ENCODE assay signal across 8 cellular contexts in the genomic region with DNA sequence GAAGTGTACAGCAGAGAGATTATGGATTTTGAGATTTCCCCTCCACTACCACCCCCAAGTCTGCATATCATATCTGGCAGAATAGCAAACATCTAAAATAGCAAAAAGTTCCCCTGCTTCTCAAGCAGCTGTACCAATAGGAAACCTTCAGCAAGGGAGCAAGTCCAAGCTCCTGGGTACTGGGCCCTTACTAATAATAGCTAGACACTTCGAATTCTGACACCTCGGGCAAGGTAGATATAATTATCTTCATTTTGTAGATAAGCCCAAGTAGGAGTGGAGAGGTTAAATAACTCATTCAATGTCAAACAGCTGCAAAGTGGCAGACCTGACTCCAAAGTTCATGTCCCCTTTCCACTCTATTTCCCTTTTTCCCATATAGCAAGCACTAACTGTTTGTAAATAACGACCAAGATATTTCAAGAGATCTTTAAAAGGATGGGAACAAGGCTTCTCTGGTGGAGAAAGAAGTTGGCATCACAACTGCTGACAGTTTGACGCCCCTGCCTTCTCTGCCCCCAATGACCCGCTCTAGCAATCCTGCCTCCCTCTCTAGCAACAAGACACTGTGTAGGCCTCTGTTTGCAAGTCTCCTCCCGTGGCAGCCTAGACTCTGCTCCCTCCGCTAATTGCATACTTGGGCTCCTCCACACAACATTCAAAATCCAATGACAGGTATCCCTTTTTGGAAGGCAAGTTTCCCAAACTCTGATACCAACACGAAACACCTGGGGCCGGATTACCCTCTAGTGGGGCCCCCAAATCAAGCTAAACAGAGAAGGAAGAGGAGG. TPM values are rescaled to one million over a fixed set of nuclear protein-coding genes. Genes with fewer than 3 reads are reported as not detected.
DNase-seq lines count a peak whose midpoint lies in the region; ATAC-seq lines count a peak whose summit lies in the region.

No MANE protein-coding gene starts in this region.

- intact Hi-C loops in activated T-helper 1 cell treated with anti-CD3 and anti-CD28 coated beads, Interleukin-12 subunit alpha, Interleukin-12 subunit beta, Interleukin-2, Interleukin-4 antibody, amounts not matched to agents 30 ng/mL and 10 ng/mL and 1 ng/mL, durations not matched to agents 14 hours and 24 hours and 36 hours (cut with micrococcal nuclease), result loop anchor here (1.0 to 5.0 kb wide), 3 partner anchors 17 to 121 kb away; partner anchors contain the start of gene UBE2Q1
- intact Hi-C loops in right cardiac atrium (cut with DNase I), result no loop called here

- H3K9me3 Mint-ChIP-seq in activated T-helper 1 cell treated with anti-CD3 and anti-CD28 coated beads, Interleukin-12 subunit alpha, Interleukin-12 subunit beta, Interleukin-2, Interleukin-4 antibody, amounts not matched to agents 30 ng/mL and 10 ng/mL and 1 ng/mL, durations not matched to agents 14 hours and 24 hours and 36 hours, result peaks cover 18% of the 10 kb centered on the region

- peaks cover 57% of the 10 kb centered on the region for H3K4me1 Mint-ChIP-seq in activated T-helper 1 cell treated with anti-CD3 and anti-CD28 coated beads, Interleukin-12 subunit alpha, Interleukin-12 subunit beta, Interleukin-2, Interleukin-4 antibody, amounts not matched to agents 30 ng/mL and 10 ng/mL and 1 ng/mL, durations not matched to agents 14 hours and 24 hours and 36 hours (ENCODE audit: low read depth)

- H3K9me3 ChIP-seq in HUES6 (ENCODE audit: control insufficient read depth, insufficient read depth, low read depth, low read length) (peaks cover 3% of the 10 kb centered on the region; the same call in 1 of the 2 replicates), right cardiac atrium (ENCODE audit: control insufficient read depth, low read length) (no peaks in the 10 kb centered on the region)

- ATAC-seq in right cardiac atrium, result peak; percentile 8 to 32

- DNase-seq in SIG-M5 treated with dmso at 0.1 percent for 504 hours (lab: John Stamatoyannopoulos, UW; ENCODE audit: unreplicated experiment) (peak; percentile 77), SIG-M5 (lab: John Stamatoyannopoulos, UW) (no peak), right cardiac atrium (no peak), DMS153 (lab: John Stamatoyannopoulos, UW) (no peak), T-helper 9 cell (no peak)
- no peak for DNase-seq in activated T-helper 1 cell treated with anti-CD3 and anti-CD28 coated beads, Interleukin-12 subunit alpha, Interleukin-12 subunit beta, Interleukin-2, Interleukin-4 antibody, amounts not matched to agents 30 ng/mL and 10 ng/mL and 1 ng/mL, durations not matched to agents 14 hours and 24 hours and 36 hours (ENCODE audit: low spot score)

- peak overlapping the region; percentile 95 for H3K4me3 ChIP-seq in HUES6 (ENCODE audit: low read depth, low read length)
- peak overlapping the region; percentile 97 for H3K4me3 ChIP-seq in right cardiac atrium (ENCODE audit: low read length)
- peak overlapping the region; percentile 65 to 97 (median 92) for H3K4me3 ChIP-seq in skin epidermis

- H3K27ac Mint-ChIP-seq in activated T-helper 1 cell treated with anti-CD3 and anti-CD28 coated beads, Interleukin-12 subunit alpha, Interleukin-12 subunit beta, Interleukin-2, Interleukin-4 antibody, amounts not matched to agents 30 ng/mL and 10 ng/mL and 1 ng/mL, durations not matched to agents 14 hours and 24 hours and 36 hours, result peak overlapping the region; percentile 98

- H3K4me3 Mint-ChIP-seq in activated T-helper 1 cell treated with anti-CD3 and anti-CD28 coated beads, Interleukin-12 subunit alpha, Interleukin-12 subunit beta, Interleukin-2, Interleukin-4 antibody, amounts not matched to agents 30 ng/mL and 10 ng/mL and 1 ng/mL, durations not matched to agents 14 hours and 24 hours and 36 hours, result peak overlapping the region; percentile 99

- H3K4me1 ChIP-seq in HUES6 (ENCODE audit: control insufficient read depth, insufficient read depth, low read length) (peaks cover 10% of the 10 kb centered on the region), right cardiac atrium (ENCODE audit: control insufficient read depth, insufficient read depth, low read length) (peaks cover 6% of the 10 kb centered on the region)

- WGBS in right cardiac atrium, result 13% methylated on average over 9 of the region's 9 CpGs

- peak overlapping the region; percentile 92 for H3K9ac ChIP-seq in HUES6 (ENCODE audit: low read length)

- H3K27me3 ChIP-seq in HUES6 (ENCODE audit: control insufficient read depth, insufficient read depth, low read length), result no peaks in the 10 kb centered on the region
- no peaks in the 10 kb centered on the region for H3K27me3 ChIP-seq in right cardiac atrium (ENCODE audit: control insufficient read depth, insufficient read depth)

- peaks cover 20% of the 10 kb centered on the region for H3K36me3 Mint-ChIP-seq in activated T-helper 1 cell treated with anti-CD3 and anti-CD28 coated beads, Interleukin-12 subunit alpha, Interleukin-12 subunit beta, Interleukin-2, Interleukin-4 antibody, amounts not matched to agents 30 ng/mL and 10 ng/mL and 1 ng/mL, durations not matched to agents 14 hours and 24 hours and 36 hours (ENCODE audit: low read depth)

- H3K27me3 Mint-ChIP-seq in activated T-helper 1 cell treated with anti-CD3 and anti-CD28 coated beads, Interleukin-12 subunit alpha, Interleukin-12 subunit beta, Interleukin-2, Interleukin-4 antibody, amounts not matched to agents 30 ng/mL and 10 ng/mL and 1 ng/mL, durations not matched to agents 14 hours and 24 hours and 36 hours (ENCODE audit: insufficient read depth), result peaks cover 12% of the 10 kb centered on the region

- peak overlapping the region; percentile 88 for H3K27ac ChIP-seq in HUES6 (ENCODE audit: low read depth, low read length)
- H3K27ac ChIP-seq in right cardiac atrium (ENCODE audit: low read length), result peak overlapping the region; percentile 91
- H3K27ac ChIP-seq in skin epidermis, result peak overlapping the region in 20 of 21 experiments; percentile 73 to 97 (median 93)

- H3K36me3 ChIP-seq in HUES6 (ENCODE audit: control insufficient read depth, insufficient read depth, low read length), result peaks cover 13% of the 10 kb centered on the region; the same call in 1 of the 2 replicates

RNA-seq across cellular contexts. Expression of gene ADAR, which starts 18.7 kb away (rescaled TPM):
- total RNA-seq in activated T-helper 1 cell treated with anti-CD3 and anti-CD28 coated beads, Interleukin-12 subunit alpha, Interleukin-12 subunit beta, Interleukin-2, Interleukin-4 antibody, amounts not matched to agents 30 ng/mL and 10 ng/mL and 1 ng/mL, durations not matched to agents 14 hours and 24 hours and 36 hours, result 299 and 301 TPM in 2 replicates
- 10 to 100 TPM; 66.2 to 80.9 (median 70.4) TPM for total RNA-seq in right cardiac atrium
- polyA plus RNA-seq in right cardiac atrium, result 21.2 TPM

RNA-seq across cellular contexts. Expression of gene CHRNB2, which starts 59.1 kb away (rescaled TPM):
- not detected in 2 replicates for total RNA-seq in activated T-helper 1 cell treated with anti-CD3 and anti-CD28 coated beads, Interleukin-12 subunit alpha, Interleukin-12 subunit beta, Interleukin-2, Interleukin-4 antibody, amounts not matched to agents 30 ng/mL and 10 ng/mL and 1 ng/mL, durations not matched to agents 14 hours and 24 hours and 36 hours
- not detected for total RNA-seq in right cardiac atrium
- polyA plus RNA-seq in right cardiac atrium, result 0.07 TPM
